In the genomic region with DNA sequence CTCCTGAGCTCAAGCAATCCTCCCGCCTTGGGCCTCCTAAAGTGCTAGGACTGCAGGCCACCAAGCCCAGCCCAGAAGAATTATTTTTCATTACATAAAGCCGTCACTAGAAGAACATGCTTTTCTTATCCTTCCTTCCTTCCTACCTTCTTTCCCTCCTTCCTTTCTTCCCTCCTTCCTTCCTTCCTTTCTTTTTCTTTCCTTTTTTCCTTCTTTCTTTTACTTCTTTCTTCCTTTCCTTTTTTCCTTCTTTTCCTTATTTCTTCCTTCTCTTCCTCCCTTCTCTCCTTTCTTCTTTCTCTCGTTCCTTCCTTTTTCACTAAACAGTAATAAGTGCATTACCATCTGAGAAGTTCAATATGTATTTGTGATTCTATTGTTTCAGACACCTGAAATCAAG, we compare ENCODE assay signal across 6 cellular contexts.
"Had no signal": no experiment of that assay in that cellular context is flagged by ENCODE, and none has a peak within 500 bp of the region (broad histone marks: within the 10 kb centered on the region; RNA-seq: fewer than 3 reads in every experiment).

No MANE protein-coding gene starts in this region.

- H3K27ac ChIP-seq: HL-60, KMS-11 had no signal

- H3K9ac ChIP-seq: KMS-11 had no signal

- H3K4me2 ChIP-seq: KMS-11 had no signal

- DNase-seq: IMR-90, KBM-7, KG1 had no signal

- FAIRE-seq: HTR-8/SVneo had no signal
